In genomic region chr16:50311891-50312501, GRCh38 we compare ENCODE assay signal across 16 cellular contexts. TPM values are rescaled to one million over a fixed set of nuclear protein-coding genes. Genes with fewer than 3 reads are reported as not detected.
A peak's percentile ranks its signal among the peaks of the same experiment; 100 is the strongest.
DNase-seq lines count a peak whose midpoint lies in the region; ATAC-seq, FAIRE-seq and TF ChIP-seq lines count a peak whose summit lies in the region.
"Had no signal": no experiment of that assay in that cellular context is flagged by ENCODE, and none has a peak within 500 bp of the region (broad histone marks: within the 10 kb centered on the region; RNA-seq: fewer than 3 reads in every experiment).

No MANE protein-coding gene starts in this region.

- TF ChIP-seq CTCF in H9 (conservative IDR thresholded peaks at IDR 0.05): no peak
- TF ChIP-seq CTCF in spleen (IDR thresholded peaks at IDR 0.05 in 8 of 11, conservative IDR thresholded peaks at IDR 0.05 in 3 of 11): no peak

- no peaks in the 10 kb centered on the region for H3K9me3 Mint-ChIP-seq in activated CD4-positive, alpha-beta T cell treated with anti-CD3 and anti-CD28 coated beads, Interleukin-2, amount 10 ng/mL, durations not matched to agents 7 days and 5 days
- H3K9me3 Mint-ChIP-seq in H9: no peaks in the 10 kb centered on the region
- no peaks in the 10 kb centered on the region for H3K9me3 Mint-ChIP-seq in effector memory CD8-positive, alpha-beta T cell
- H3K9me3 Mint-ChIP-seq: nephron progenitor cell had no signal

- no peak overlapping the region for H3K56ac ChIP-seq in H9 (ENCODE audit: insufficient read length, low read depth, low read length)

- H3K27ac Mint-ChIP-seq in activated CD4-positive, alpha-beta T cell treated with anti-CD3 and anti-CD28 coated beads, Interleukin-2, amount 10 ng/mL, durations not matched to agents 7 days and 5 days: peak overlapping the region; percentile 87
- H3K27ac Mint-ChIP-seq in H9: peak overlapping the region in 1 of 3 experiments; percentile 87; a peak in 1 of 7 replicates
- H3K27ac Mint-ChIP-seq in effector memory CD8-positive, alpha-beta T cell: peak overlapping the region; percentile 72 to 87
- H3K27ac Mint-ChIP-seq: nephron progenitor cell had no signal

- H3K27ac ChIP-seq in H9 (ENCODE audit: insufficient read length, low read depth, low read length) (no peak overlapping the region), spleen (peak overlapping the region in 1 of 8 donors; percentile 62)
- H3K27ac ChIP-seq: SK-N-MC, tibial nerve had no signal

- peaks cover 47% of the 10 kb centered on the region for H3K4me1 Mint-ChIP-seq in activated CD4-positive, alpha-beta T cell treated with anti-CD3 and anti-CD28 coated beads, Interleukin-2, amount 10 ng/mL, durations not matched to agents 7 days and 5 days
- peaks cover 0 to 6% of the 10 kb centered on the region in 2 experiments; a peak in 1 of 4 replicates for H3K4me1 Mint-ChIP-seq in H9
- peaks cover 5 to 16% of the 10 kb centered on the region in 2 donors for H3K4me1 Mint-ChIP-seq in effector memory CD8-positive, alpha-beta T cell (ENCODE audit: low read depth in 2 of 2)

- no CpG with 5 or more reads among the region's 22 CpGs for WGBS in H9 (ENCODE audit: extremely low coverage, insufficient read length, low lambda C conversion rate)
- 89 to 94% (median 90%) methylated on average over 21 to 22 of the region's 22 CpGs for WGBS in spleen, 5 donors

- H3K14ac ChIP-seq in H9 (ENCODE audit: insufficient read depth, low read length): peak overlapping the region; percentile 30; the same call in 1 of the 2 replicates

- H4K91ac ChIP-seq in H9 (ENCODE audit: insufficient read length, low read depth, low read length): no peak overlapping the region

- H3K4me3 Mint-ChIP-seq in activated CD4-positive, alpha-beta T cell treated with anti-CD3 and anti-CD28 coated beads, Interleukin-2, amount 10 ng/mL, durations not matched to agents 7 days and 5 days: no peak overlapping the region
- H3K4me3 Mint-ChIP-seq in H9: no peak overlapping the region
- no peak overlapping the region for H3K4me3 Mint-ChIP-seq in effector memory CD8-positive, alpha-beta T cell
- H3K4me3 Mint-ChIP-seq: nephron progenitor cell had no signal

- no peak overlapping the region for H2AK5ac ChIP-seq in H9 (ENCODE audit: insufficient read length, low read length)

- H4K8ac ChIP-seq in H9 (replicated peaks; ENCODE audit: insufficient read length, low read depth, low read length): no peak overlapping the region

- H3T11ph ChIP-seq in H9 (ENCODE audit: low read length): no peak overlapping the region

- H3K9me3 ChIP-seq in H9 (ENCODE audit: control insufficient read depth, low read depth, low read length): no peaks in the 10 kb centered on the region
- no peaks in the 10 kb centered on the region for H3K9me3 ChIP-seq in spleen
- H3K9me3 ChIP-seq: tibial nerve had no signal

- H3K4me2 ChIP-seq in H9 (ENCODE audit: insufficient read depth, insufficient read length, low read length): no peak overlapping the region

- no peaks in the 10 kb centered on the region for H3K79me2 ChIP-seq in H9 (ENCODE audit: insufficient read depth, low read length)

- H3K23ac ChIP-seq in H9 (ENCODE audit: insufficient read length, low read depth, low read length): no peak overlapping the region

- H3K4ac ChIP-seq in H9 (ENCODE audit: low read depth, low read length): no peak overlapping the region

- no peak overlapping the region for H2BK120ac ChIP-seq in H9 (ENCODE audit: low read depth, low read length, poor library complexity, severe bottlenecking)

- H4K5ac ChIP-seq in H9 (ENCODE audit: insufficient read length, low read depth, low read length): no peak overlapping the region

- POLR2A ChIA-PET in activated CD4-positive, alpha-beta T cell treated with anti-CD3 and anti-CD28 coated beads, Interleukin-2, amount 10 ng/mL, durations not matched to agents 7 days and 5 days (lab: Charles Lee): no interaction called here

- H3K27me3 ChIP-seq in H9 (ENCODE audit: insufficient read depth, low read length) (no peaks in the 10 kb centered on the region), spleen (replicated peaks in 1 of 7) (no peaks in the 10 kb centered on the region)
- H3K27me3 ChIP-seq: tibial nerve had no signal

- H3K79me1 ChIP-seq in H9 (ENCODE audit: insufficient read depth, low read depth, low read length, poor library complexity, severe bottlenecking): no peaks in the 10 kb centered on the region

- no peak overlapping the region for H2BK20ac ChIP-seq in H9 (ENCODE audit: low read depth, low read length, poor library complexity, severe bottlenecking)

- H2BK5ac ChIP-seq in H9 (ENCODE audit: insufficient read length, low read length): no peak overlapping the region

- no peak overlapping the region for H3K4me3 ChIP-seq in spleen
- H3K4me3 ChIP-seq: SK-N-MC, skin epidermis, tibial nerve had no signal

- no peak overlapping the region for H2BK15ac ChIP-seq in H9 (ENCODE audit: low read depth, low read length)

- no peak for DNase-seq in activated CD4-positive, alpha-beta T cell treated with anti-CD3 and anti-CD28 coated beads, Interleukin-2, amount 10 ng/mL, durations not matched to agents 7 days and 5 days
- no peak for DNase-seq in activated CD4-positive, alpha-beta T cell treated with anti-CD3 and anti-CD28 coated beads for 4 hours
- DNase-seq in H9: no peak
- no peak for DNase-seq in effector memory CD8-positive, alpha-beta T cell
- DNase-seq in spleen: peak; percentile 67
- DNase-seq in nucleus accumbens (lab: John Stamatoyannopoulos, UW): no peak
- no peak for DNase-seq in SKM-1 treated with dmso at 0.1 percent for 144 hours (lab: John Stamatoyannopoulos, UW; ENCODE audit: unreplicated experiment)
- DNase-seq in H54 (ENCODE audit: insufficient read length, low spot score): no peak
- DNase-seq: activated CD4-positive, alpha-beta T cell treated with anti-CD3 and anti-CD28 coated beads for 1 hour; amygdala; KBM-7; NCI-H187 treated with DMSO at 0.1 percent for 48 hours; nephron progenitor cell had no signal

- no peak for ATAC-seq in effector memory CD8-positive, alpha-beta T cell (replicated peaks)

- H3K36me3 ChIP-seq in spleen: peaks cover 4 to 100% (median 75%) of the 10 kb centered on the region in 6 donors

- FAIRE-seq in H54 (lab: Jason Lieb, UNC): no peak

- H3K18ac ChIP-seq in H9 (ENCODE audit: insufficient read length, low read depth, low read length): no peak overlapping the region

- H2AFZ ChIP-seq in H9 (ENCODE audit: low read length): no peak overlapping the region

- CTCF ChIA-PET in activated CD4-positive, alpha-beta T cell treated with anti-CD3 and anti-CD28 coated beads, Interleukin-2, amount 10 ng/mL, durations not matched to agents 7 days and 5 days (lab: Charles Lee): no interaction called here

- intact Hi-C loops in spleen (cut with DNase I; ENCODE audit: low total_unique reads): no loop called here

- H2BK12ac ChIP-seq in H9 (ENCODE audit: insufficient read length, low read depth, low read length): no peak overlapping the region

- H3K23me2 ChIP-seq in H9 (ENCODE audit: insufficient read length, low read depth, low read length, poor library complexity, severe bottlenecking): no peaks in the 10 kb centered on the region

- peaks cover 64% of the 10 kb centered on the region for H3K36me3 Mint-ChIP-seq in activated CD4-positive, alpha-beta T cell treated with anti-CD3 and anti-CD28 coated beads, Interleukin-2, amount 10 ng/mL, durations not matched to agents 7 days and 5 days (ENCODE audit: low read depth)
- peaks cover 0 to 41% (median 19%) of the 10 kb centered on the region in 3 experiments; a peak in 5 of 7 replicates for H3K36me3 Mint-ChIP-seq in H9 (ENCODE audit: insufficient read depth in 1 of 3, low read depth in 3 of 3)
- H3K36me3 Mint-ChIP-seq in effector memory CD8-positive, alpha-beta T cell (ENCODE audit: insufficient read depth): peaks cover 66% of the 10 kb centered on the region

- no peaks in the 10 kb centered on the region for H3K4me1 ChIP-seq in H9 (ENCODE audit: insufficient read depth, low read length)
- H3K4me1 ChIP-seq in spleen: peaks cover 0 to 45% (median 21%) of the 10 kb centered on the region in 6 donors

- TF ChIP-seq POLR2A in spleen (IDR thresholded peaks at IDR 0.05) (no peak), H54 (IDR thresholded peaks at IDR 0.05; ENCODE audit: low read depth, low read length) (no peak)

- no peak overlapping the region for H3K9ac ChIP-seq in H9 (ENCODE audit: extremely low read depth, insufficient read length, low read length)

- no peaks in the 10 kb centered on the region for H4K20me1 ChIP-seq in H9 (ENCODE audit: control insufficient read depth, insufficient read depth, insufficient read length)

- H3K27me3 Mint-ChIP-seq in activated CD4-positive, alpha-beta T cell treated with anti-CD3 and anti-CD28 coated beads, Interleukin-2, amount 10 ng/mL, durations not matched to agents 7 days and 5 days: no peaks in the 10 kb centered on the region
- H3K27me3 Mint-ChIP-seq in H9 (ENCODE audit: low read depth): no peaks in the 10 kb centered on the region
- H3K27me3 Mint-ChIP-seq in effector memory CD8-positive, alpha-beta T cell: no peaks in the 10 kb centered on the region

RNA-seq across cellular contexts. Expression of gene ADCY7, which starts 45.6 kb away (rescaled TPM):
- total RNA-seq in activated CD4-positive, alpha-beta T cell treated with anti-CD3 and anti-CD28 coated beads, Interleukin-2, amount 10 ng/mL, durations not matched to agents 7 days and 5 days: 100 to 1,000 TPM; 197 to 255 TPM
- 2.6 and 4.0 TPM in 2 replicates for total RNA-seq in H9 (2021)
- 100 to 1,000 TPM in 5 of 7 donors, 10 to 100 TPM in 2; 68.6 to 158 (median 126) TPM for total RNA-seq in spleen
- 10 to 100 TPM in 2 of 3 donors, 1 to 10 TPM in 1; 9.8 to 32.3 (median 16.3) TPM for polyA plus RNA-seq in spleen

RNA-seq across cellular contexts. Expression of gene BRD7, which starts 56.8 kb away (rescaled TPM):
- 100 to 1,000 TPM; 102 to 105 TPM for total RNA-seq in activated CD4-positive, alpha-beta T cell treated with anti-CD3 and anti-CD28 coated beads, Interleukin-2, amount 10 ng/mL, durations not matched to agents 7 days and 5 days
- total RNA-seq in H9 (2021) (107 and 112 TPM in 2 replicates), spleen (10 to 100 TPM; 47.4 to 69.7 (median 59.1) TPM)
- 10 to 100 TPM; 39.2 to 50.5 (median 47.2) TPM for polyA plus RNA-seq in spleen

Comparison
In these comparisons a context has a peak if more than half of its experiments do, and no peak if none do; other contexts are left out.
1. RNA of gene ADCY7, which starts 45.6 kb away (total RNA-seq): 197 to 255 TPM in activated CD4-positive, alpha-beta T cell treated with anti-CD3 and anti-CD28 coated beads, Interleukin-2, amount 10 ng/mL, durations not matched to agents 7 days and 5 days and 68.6 to 158 TPM in spleen; 2.6 to 4.0 TPM in H9; every median in the first group is over 10 times any median in the second.